In the genomic region with DNA sequence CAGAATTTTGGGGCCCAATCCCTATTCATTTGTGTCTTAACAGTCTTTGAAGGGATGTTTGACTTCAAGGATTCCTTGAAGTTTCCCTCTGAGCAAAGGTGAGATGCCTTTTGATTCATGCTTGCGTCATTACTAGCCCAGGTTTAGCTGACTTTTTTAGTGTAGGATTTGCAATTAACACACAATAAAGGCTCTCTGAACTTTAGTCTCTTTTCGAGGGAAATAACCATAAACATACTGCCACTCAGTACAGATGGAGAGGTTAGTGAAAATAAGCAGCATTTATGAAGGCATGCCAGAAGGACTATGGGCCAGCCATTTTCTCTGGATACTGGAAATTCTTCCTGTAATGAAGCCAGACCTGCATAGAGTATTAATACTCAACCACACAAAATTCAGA, we compare ENCODE assay signal across 1 cellular context. TPM values are rescaled to one million over a fixed set of nuclear protein-coding genes. Genes with fewer than 3 reads are reported as not detected.
"Had no signal": no experiment of that assay in that cellular context is flagged by ENCODE, and none has a peak within 500 bp of the region (broad histone marks: within the 10 kb centered on the region; RNA-seq: fewer than 3 reads in every experiment).

No MANE protein-coding gene starts in this region.

RNA-seq across cellular contexts. Expression of gene SERF1A, which starts 4.4 kb away (rescaled TPM):
- total RNA-seq: ascending aorta had no signal
